In the genomic region with DNA sequence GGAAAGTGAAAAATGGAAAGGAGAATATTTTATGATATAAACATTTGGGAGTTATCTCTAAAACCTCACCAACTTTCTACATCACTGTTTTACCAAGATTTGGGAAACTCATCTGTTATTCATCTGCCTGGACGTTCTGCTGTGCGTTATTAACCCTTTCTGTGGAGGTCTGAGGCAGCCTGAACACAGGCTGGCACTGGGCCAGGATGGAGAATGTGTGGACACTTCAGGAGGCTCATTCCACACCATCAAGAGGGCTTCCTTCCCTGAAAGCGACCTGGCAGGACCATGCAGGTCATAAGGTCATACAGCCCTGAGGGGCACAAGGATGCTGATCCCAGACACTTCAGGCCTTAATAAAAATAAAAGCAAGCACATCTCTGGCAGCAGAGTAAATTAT, we compare ENCODE assay signal across 17 cellular contexts. TPM values are rescaled to one million over a fixed set of nuclear protein-coding genes. Genes with fewer than 3 reads are reported as not detected.
DNase-seq lines count a peak whose midpoint lies in the region; ATAC-seq, FAIRE-seq and TF ChIP-seq lines count a peak whose summit lies in the region.
"Had no signal": no experiment of that assay in that cellular context is flagged by ENCODE, and none has a peak within 500 bp of the region (broad histone marks: within the 10 kb centered on the region; RNA-seq: fewer than 3 reads in every experiment).

No MANE protein-coding gene starts in this region.

- no peak for TF ChIP-seq POLR2A in K562 (conservative IDR thresholded peaks at IDR 0.05)

- no peak overlapping the region for H3K4me3 ChIP-seq in BE2C (ENCODE audit: low read depth, low read length)
- H3K4me3 ChIP-seq in KMS-11 (IDR thresholded peaks at IDR 0.05; ENCODE audit: insufficient read depth, low read depth, low read length), result no peak overlapping the region
- no peak overlapping the region for H3K4me3 ChIP-seq in K562
- H3K4me3 ChIP-seq: A549; BLaER1 treated with 17β-estradiol and CSF1 and Interleukin-3, amounts not matched to agents 10 nM and 100 nM had no signal

- POLR2A ChIA-PET in K562 (lab: Yijun Ruan, JAX), result interaction anchor here (0.7 to 1.1 kb wide), 2 partner anchors 11 to 23 kb away, joined by 3 read pairs; no protein-coding TSS in a partner anchor

- WGBS in K562 (ENCODE audit: insufficient coverage, low coverage, missing lambda C conversion rate), result 0% methylated on average over 3 of the region's 3 CpGs

- in situ Hi-C loops in K562 (cut with MboI), result loop anchor here (25.0 kb wide), 1 partner anchor 574 kb away; no protein-coding TSS in a partner anchor

- H3K27me3 ChIP-seq in BE2C (no peaks in the 10 kb centered on the region), KMS-11 (ENCODE audit: insufficient read depth, low read depth) (no peaks in the 10 kb centered on the region), K562 (ENCODE audit: control insufficient read depth in 2 of 2, insufficient read depth in 2 of 2, low read length in 2 of 2) (no peaks in the 10 kb centered on the region)
- H3K27me3 ChIP-seq: BLaER1 treated with 17β-estradiol and CSF1 and Interleukin-3, amounts not matched to agents 10 nM and 100 nM had no signal

- H4K20me1 ChIP-seq in KMS-11 (ENCODE audit: insufficient read depth) (no peaks in the 10 kb centered on the region), K562 (replicated peaks; ENCODE audit: control insufficient read depth, insufficient read depth, low read length) (no peaks in the 10 kb centered on the region)
- H4K20me1 ChIP-seq: BLaER1 treated with 17β-estradiol and CSF1 and Interleukin-3, amounts not matched to agents 10 nM and 100 nM had no signal

- H3K36me3 ChIP-seq in BE2C (no peaks in the 10 kb centered on the region), KMS-11 (ENCODE audit: insufficient read depth) (no peaks in the 10 kb centered on the region), K562 (ENCODE audit: control insufficient read depth, insufficient read depth, low read length) (no peaks in the 10 kb centered on the region)
- H3K36me3 ChIP-seq: BLaER1 treated with 17β-estradiol and CSF1 and Interleukin-3, amounts not matched to agents 10 nM and 100 nM had no signal

- BruUV-seq in K562 (replicated peaks; lab: Mats Ljungman, UMichigan), result no TSS peak

- intact Hi-C loops in K562 (cut with micrococcal nuclease), result no loop called here

- peak overlapping the region in 2 of 3 experiments; percentile 31 to 37 for H3K27ac Mint-ChIP-seq in nephron
- H3K27ac Mint-ChIP-seq: CD8-positive, alpha-beta T cell; H9 had no signal

- H3K4me2 ChIP-seq in KMS-11 (peak overlapping the region; percentile 39; the same call in 1 of the 2 replicates), K562 (ENCODE audit: insufficient read depth, low read length) (no peak overlapping the region)
- H3K4me2 ChIP-seq: A549; BLaER1 treated with 17β-estradiol and CSF1 and Interleukin-3, amounts not matched to agents 10 nM and 100 nM had no signal

- H3K9me1 ChIP-seq in K562 (ENCODE audit: control insufficient read depth, insufficient read depth, low read length), result no peaks in the 10 kb centered on the region

- CTCF ChIA-PET in K562 (lab: Yijun Ruan, JAX; ENCODE audit: low intra/inter-chr PET ratio), result interaction anchor here (0.6 kb wide), 2 partner anchors 358 to 425 kb away, joined by 3 read pairs; no protein-coding TSS in a partner anchor

- peaks cover 10% of the 10 kb centered on the region for H3K9me3 Mint-ChIP-seq in nephron

- H3K36me3 Mint-ChIP-seq in nephron (ENCODE audit: low read depth), result peaks cover 11% of the 10 kb centered on the region
- H3K36me3 Mint-ChIP-seq: CD8-positive, alpha-beta T cell had no signal

- ATAC-seq in K562 (no peak), GM21447 (IDR thresholded peaks at IDR 0.05; ENCODE audit: unreplicated experiment) (no peak)
- ATAC-seq: A549; CD8-positive, alpha-beta T cell; HepG2 had no signal

- H3K27me3 Mint-ChIP-seq in nephron (ENCODE audit: low read depth), result no peaks in the 10 kb centered on the region

- no peak for TF ChIP-seq RAD21 in K562 (CRISPR knock-in tag; conservative IDR thresholded peaks at IDR 0.05 in 1 of 2, IDR thresholded peaks at IDR 0.05 in 1 of 2)

- TF ChIP-seq CTCF in BE2C (IDR thresholded peaks at IDR 0.05; ENCODE audit: low read depth, low read length) (no peak), KMS-11 (conservative IDR thresholded peaks at IDR 0.05; ENCODE audit: low read depth, low read length) (no peak), K562 (IDR thresholded peaks at IDR 0.05 in 2 of 3, conservative IDR thresholded peaks at IDR 0.05 in 1 of 3; ENCODE audit: insufficient read depth in 2 of 3, low read depth in 1 of 3, low read length in 3 of 3) (no peak), nephron (IDR thresholded peaks at IDR 0.05; ENCODE audit: unreplicated experiment in 3 of 3) (no peak)

- H3K9ac ChIP-seq in KMS-11 (no peak overlapping the region), K562 (ENCODE audit: insufficient read depth in 1 of 2, low read depth in 2 of 2, low read length in 2 of 2) (no peak overlapping the region)
- H3K9ac ChIP-seq: BLaER1 treated with 17β-estradiol and CSF1 and Interleukin-3, amounts not matched to agents 10 nM and 100 nM had no signal

- no peak overlapping the region for H2AFZ ChIP-seq in KMS-11 (ENCODE audit: low read depth)
- no peak overlapping the region for H2AFZ ChIP-seq in K562 (ENCODE audit: low read depth, low read length)

- no peak for FAIRE-seq in K562 (lab: Jason Lieb, UNC)
- FAIRE-seq: A549, H1, HepG2 had no signal

- no peaks in the 10 kb centered on the region for H3K79me2 ChIP-seq in KMS-11 (ENCODE audit: insufficient read depth, low read depth)
- no peaks in the 10 kb centered on the region for H3K79me2 ChIP-seq in K562 (ENCODE audit: control insufficient read depth, insufficient read depth, low read length)

- no peaks in the 10 kb centered on the region for H3K9me3 ChIP-seq in BE2C
- H3K9me3 ChIP-seq in K562 (replicated peaks; ENCODE audit: control insufficient read depth, insufficient read depth, low read depth, low read length), result no peaks in the 10 kb centered on the region
- H3K9me3 ChIP-seq: A549 had no signal

- no peak overlapping the region for H3K27ac ChIP-seq in KMS-11
- H3K27ac ChIP-seq in K562 (ENCODE audit: extremely low read depth, low read depth, low read length), result no peak overlapping the region
- H3K27ac ChIP-seq: 22Rv1; A549; BLaER1 treated with 17β-estradiol and CSF1 and Interleukin-3, amounts not matched to agents 10 nM and 100 nM had no signal

- H3K4me1 ChIP-seq in BE2C (peaks cover 4% of the 10 kb centered on the region; the same call in 1 of the 2 replicates), KMS-11 (ENCODE audit: low read depth, poor library complexity, severe bottlenecking) (peaks cover 22% of the 10 kb centered on the region), K562 (replicated peaks in 1 of 2; ENCODE audit: control insufficient read depth in 2 of 2, insufficient read depth in 2 of 2, low read length in 2 of 2) (peaks cover 0 to 2% of the 10 kb centered on the region in 2 experiments; a peak in 2 of 5 replicates)

- H3K4me1 Mint-ChIP-seq in nephron, result peaks cover 30% of the 10 kb centered on the region

- DNase-seq in BE2C (peak; percentile 11), K562 (ENCODE audit: extremely low read depth in 1 of 4, low spot score in 3 of 4) (no peak), occipital lobe (lab: John Stamatoyannopoulos, UW) (no peak), GM19238 (ENCODE audit: insufficient read length, low spot score) (no peak), NCI-H1105 (lab: John Stamatoyannopoulos, UW) (no peak)
- DNase-seq: Calu3; CD8-positive, alpha-beta T cell; DMS79 treated with DMSO at 0.1 percent for 48 hours; H9 had no signal

- no peak overlapping the region for H3K4me3 Mint-ChIP-seq in nephron
- H3K4me3 Mint-ChIP-seq: CD8-positive, alpha-beta T cell; H9 had no signal

- TF ChIP-seq EP300 in K562 (IDR thresholded peaks at IDR 0.05; ENCODE audit: low read length), result no peak

TF ChIP-seq in K562, 482 proteins besides CTCF, POLR2A, EP300 and RAD21 (continues in another document):
- TF ChIP-seq NFIC (IDR thresholded peaks at IDR 0.05), result peak; percentile 59; the same call in 1 of the 2 replicates
- no peak for TF ChIP-seq ZNF551 (CRISPR knock-in tag; IDR thresholded peaks at IDR 0.05)
- TF ChIP-seq, protein P1, sequence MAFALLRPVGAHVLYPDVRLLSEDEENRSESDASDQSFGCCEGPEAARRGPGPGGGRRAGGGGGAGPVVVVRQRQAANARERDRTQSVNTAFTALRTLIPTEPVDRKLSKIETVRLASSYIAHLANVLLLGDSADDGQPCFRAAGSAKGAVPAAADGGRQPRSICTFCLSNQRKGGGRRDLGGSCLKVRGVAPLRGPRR (CRISPR knock-in tag; IDR thresholded peaks at IDR 0.05), result no peak
- no peak for TF ChIP-seq ZEB2 (IDR thresholded peaks at IDR 0.05)
- TF ChIP-seq PHF8 (IDR thresholded peaks at IDR 0.05; ENCODE audit: borderline replicate concordance, low read length), result no peak
- TF ChIP-seq, protein P2, sequence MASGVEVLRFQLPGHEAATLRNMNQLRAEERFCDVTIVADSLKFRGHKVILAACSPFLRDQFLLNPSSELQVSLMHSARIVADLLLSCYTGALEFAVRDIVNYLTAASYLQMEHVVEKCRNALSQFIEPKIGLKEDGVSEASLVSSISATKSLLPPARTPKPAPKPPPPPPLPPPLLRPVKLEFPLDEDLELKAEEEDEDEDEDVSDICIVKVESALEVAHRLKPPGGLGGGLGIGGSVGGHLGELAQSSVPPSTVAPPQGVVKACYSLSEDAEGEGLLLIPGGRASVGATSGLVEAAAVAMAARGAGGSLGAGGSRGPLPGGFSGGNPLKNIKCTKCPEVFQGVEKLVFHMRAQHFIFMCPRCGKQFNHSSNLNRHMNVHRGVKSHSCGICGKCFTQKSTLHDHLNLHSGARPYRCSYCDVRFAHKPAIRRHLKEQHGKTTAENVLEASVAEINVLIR (CRISPR knock-in tag; IDR thresholded peaks at IDR 0.05), result no peak

RNA-seq across cellular contexts. Expression of gene TMEM184C, which starts 31.2 kb away (rescaled TPM):
- 30.4 TPM for polyA plus RNA-seq in BE2C (2012; ENCODE audit: insufficient read depth, insufficient read length, low read depth)
- 23.6 and 25.2 TPM in 2 replicates for total RNA-seq in K562 (2011; cell fraction: chromatin; rRNA removed; ENCODE audit: low replicate concordance)
- total RNA-seq in K562 (2011; cell fraction: nucleolus; rRNA removed), result 14.2 and 16.7 TPM in 2 replicates
- 21.8 and 26.3 TPM in 2 replicates for total RNA-seq in K562 (2011; cell fraction: nucleoplasm; rRNA removed)
- 11.8 and 14.2 TPM in 2 replicates for total RNA-seq in K562 (2014; rRNA removed)
- total RNA-seq in K562 (2014; rRNA removed; fragmentation: Illumina TruSeq; extraction: Trizol), result 19.7 and 20.1 TPM in 2 replicates
- 19.8 and 20.6 TPM in 2 replicates for total RNA-seq in K562 (2015; rRNA removed; fragmentation: Illumina TruSeq; extraction: Trizol)
- total RNA-seq in K562 (2021), result 18.2 and 20.9 TPM in 2 replicates
- 18.6 and 20.2 TPM in 2 replicates for polyA plus RNA-seq in K562 (2011; rRNA removed)
- polyA plus RNA-seq in K562 (2011; cell fraction: cytosol; rRNA removed), result 4.1 and 6.2 TPM in 2 replicates
- polyA plus RNA-seq in K562 (2011; cell fraction: nucleus; rRNA removed), result 6.3 and 8.0 TPM in 2 replicates
- polyA plus RNA-seq in K562 (2012), result 13.6 and 13.9 TPM in 2 replicates
- 20.3 and 24.2 TPM in 2 replicates for polyA plus RNA-seq in K562 (2014; fragmentation: Illumina TruSeq; extraction: Trizol)
- 1 to 10 TPM; 3.9 to 4.8 TPM for polyA plus RNA-seq in K562 (2014; fragmentation: Nextera tagmentation; extraction: Ambion mirVana)
- 8.0 and 10.5 TPM in 2 replicates for polyA plus RNA-seq in K562 (2014; rRNA removed)
- 17.4 and 28.0 TPM in 2 replicates for polyA minus RNA-seq in K562 (2011; rRNA and poly(A)+ RNA removed)
- polyA minus RNA-seq in K562 (2011; cell fraction: cytosol; rRNA and poly(A)+ RNA removed), result 11.4 and 15.8 TPM in 2 replicates
- polyA minus RNA-seq in K562 (2011; cell fraction: nucleus; rRNA and poly(A)+ RNA removed), result 7.5 and 14.6 TPM in 2 replicates
- total RNA-seq in occipital lobe, result 57.2 TPM
